Comparison of ENCODE assay signal across 10 cellular contexts in the genomic region with DNA sequence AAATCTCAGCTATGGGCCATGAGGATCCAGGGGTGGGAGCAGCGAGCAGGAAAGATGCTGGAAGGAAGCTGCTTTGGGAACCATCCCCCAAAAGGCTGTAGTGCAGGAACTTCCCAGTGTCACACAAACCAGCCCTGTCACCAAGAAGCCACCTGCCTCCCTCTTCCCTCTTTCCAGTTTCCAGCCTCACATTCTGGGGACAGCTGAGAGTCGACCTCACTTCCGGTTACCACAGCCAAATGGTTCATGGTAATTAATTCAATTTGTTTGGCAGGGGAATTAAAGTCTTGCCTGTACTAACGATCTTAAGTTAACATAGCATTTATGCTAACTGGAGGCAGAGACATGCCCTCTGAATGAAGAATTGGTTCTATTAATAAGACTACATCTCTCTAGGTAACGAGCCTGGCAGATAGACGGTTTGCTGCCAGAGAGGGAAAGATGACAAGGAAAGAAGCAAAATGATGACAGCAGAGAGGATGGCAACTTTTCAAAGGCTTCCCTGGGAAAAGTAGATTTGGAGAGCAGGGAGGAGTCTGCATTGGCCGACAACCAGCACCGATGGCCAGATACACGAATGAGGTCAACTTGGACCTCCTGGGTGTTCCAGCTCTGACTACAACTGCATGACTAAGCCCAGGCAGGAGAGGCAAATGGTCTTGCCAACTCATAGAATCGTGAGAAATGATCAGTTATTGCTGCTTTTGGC.
A peak's percentile ranks its signal among the peaks of the same experiment; 100 is the strongest.
DNase-seq lines count a peak whose midpoint lies in the region; ATAC-seq and TF ChIP-seq lines count a peak whose summit lies in the region.
"Had no signal": no experiment of that assay in that cellular context is flagged by ENCODE, and none has a peak within 500 bp of the region (broad histone marks: within the 10 kb centered on the region; RNA-seq: fewer than 3 reads in every experiment).

No MANE protein-coding gene starts in this region.

- H3K36me3 ChIP-seq in heart right ventricle = peaks cover 0 to 41% (median 0%) of the 10 kb centered on the region in 9 donors

- H3K4me1 ChIP-seq in heart right ventricle = peaks cover 0 to 25% (median 15%) of the 10 kb centered on the region in 9 donors

- no peaks in the 10 kb centered on the region for H3K27me3 ChIP-seq in heart right ventricle

- intact Hi-C loops in heart right ventricle (cut with DNase I) = no loop called here

- 36 to 43% methylated on average over 10 of the region's 10 CpGs for WGBS in heart right ventricle, 2 donors

- ATAC-seq in heart right ventricle = peak; percentile 70 to 90 (median 88)
- ATAC-seq in GM18519 (IDR thresholded peaks at IDR 0.05; ENCODE audit: low FRiP score, unreplicated experiment) = no peak
- ATAC-seq: stimulated activated naive CD8-positive, alpha-beta T cell treated with anti-CD3 and anti-CD28 coated beads, Interleukin-15, amount 100 ng/mL, for 72 hours had no signal

- peaks cover 5% of the 10 kb centered on the region for H3K27me3 Mint-ChIP-seq in type B pancreatic cell
- H3K27me3 Mint-ChIP-seq: activated naive CD8-positive, alpha-beta T cell; stimulated activated naive CD8-positive, alpha-beta T cell treated with anti-CD3 and anti-CD28 coated beads, Interleukin-15, amount 100 ng/mL, for 72 hours had no signal

- peak overlapping the region in 6 of 10 donors; percentile 38 to 67 (median 48) for H3K27ac ChIP-seq in heart right ventricle

- in situ Hi-C loops in G401 (cut with HindIII; ENCODE audit: low sequenced_read_pairs) = no loop called here

- H3K4me3 ChIP-seq in heart right ventricle (no peak overlapping the region), skeletal muscle cell (ENCODE audit: low read depth, low read length) (no peak overlapping the region)

- H3K9me3 ChIP-seq in heart right ventricle = peaks cover 0 to 11% (median 0%) of the 10 kb centered on the region in 11 donors

- H3K36me3 Mint-ChIP-seq in type B pancreatic cell = peaks cover 5% of the 10 kb centered on the region

- DNase-seq in G401 (ENCODE audit: low spot score) = peak; percentile 12
- DNase-seq in T1000 (lab: John Stamatoyannopoulos, UW) = peak; percentile 75
- peak; percentile 59 to 65 for DNase-seq in heart right ventricle
- DNase-seq in skeletal muscle cell (ENCODE audit: low read depth) = peak; percentile 97
- DNase-seq in NOMO-1 treated with dmso at 0.1 percent for 144 hours (lab: John Stamatoyannopoulos, UW; ENCODE audit: unreplicated experiment) = no peak
- no peak for DNase-seq in dermis blood vessel endothelial cell
- DNase-seq in type B pancreatic cell (ENCODE audit: extremely low spot score, unreplicated experiment) = no peak
- DNase-seq: stimulated activated naive CD8-positive, alpha-beta T cell treated with anti-CD3 and anti-CD28 coated beads, Interleukin-15, amount 100 ng/mL, for 72 hours had no signal

- H3K9me3 Mint-ChIP-seq in type B pancreatic cell = no peaks in the 10 kb centered on the region

- peaks cover 6% of the 10 kb centered on the region for H3K4me1 Mint-ChIP-seq in type B pancreatic cell (ENCODE audit: unreplicated experiment)
- H3K4me1 Mint-ChIP-seq: stimulated activated naive CD8-positive, alpha-beta T cell treated with anti-CD3 and anti-CD28 coated beads, Interleukin-15, amount 100 ng/mL, for 72 hours had no signal

- no peak overlapping the region for H3K27ac Mint-ChIP-seq in type B pancreatic cell
- H3K27ac Mint-ChIP-seq: activated naive CD8-positive, alpha-beta T cell had no signal

- H3K4me3 Mint-ChIP-seq in type B pancreatic cell = no peak overlapping the region
- H3K4me3 Mint-ChIP-seq: activated naive CD8-positive, alpha-beta T cell; stimulated activated naive CD8-positive, alpha-beta T cell treated with anti-CD3 and anti-CD28 coated beads, Interleukin-15, amount 100 ng/mL, for 72 hours had no signal

- no peak for TF ChIP-seq CTCF in heart right ventricle (IDR thresholded peaks at IDR 0.05)
- no peak for TF ChIP-seq CTCF in type B pancreatic cell (conservative IDR thresholded peaks at IDR 0.05)

Comparison
In these comparisons a context has a peak if more than half of its experiments do, and no peak if none do; other contexts are left out.
1. DNase-seq: peak in G401 (single experiment), T1000 (single experiment), heart right ventricle (2 of 2) and skeletal muscle cell (single experiment); none in NOMO-1 treated with dmso at 0.1 percent for 144 hours (single experiment), dermis blood vessel endothelial cell (single experiment) and type B pancreatic cell (single experiment).